ENCODE assay signal across 12 cellular contexts in genomic region chr16:73032548-73033270, GRCh38. TPM values are rescaled to one million over a fixed set of nuclear protein-coding genes. Genes with fewer than 3 reads are reported as not detected.
DNase-seq lines count a peak whose midpoint lies in the region; ATAC-seq, FAIRE-seq and TF ChIP-seq lines count a peak whose summit lies in the region.
"Had no signal": no experiment of that assay in that cellular context is flagged by ENCODE, and none has a peak within 500 bp of the region (broad histone marks: within the 10 kb centered on the region; RNA-seq: fewer than 3 reads in every experiment).

No MANE protein-coding gene starts in this region.

- H3K4me1 ChIP-seq in skeletal muscle satellite cell (ENCODE audit: control insufficient read depth, insufficient read depth, low read length), result peaks cover 52% of the 10 kb centered on the region
- H3K4me1 ChIP-seq in Peyer's patch, result peaks cover 0 to 5% (median 0%) of the 10 kb centered on the region in 4 donors

- no peaks in the 10 kb centered on the region for H3K36me3 Mint-ChIP-seq in activated naive CD8-positive, alpha-beta T cell treated with anti-CD3 and anti-CD28 coated beads, Interleukin-2, amount 50 U/mL, for 24 hours (ENCODE audit: low read depth)

- H3K9ac ChIP-seq in skeletal muscle satellite cell (ENCODE audit: low read depth, low read length), result no peak overlapping the region

- no peak for DNase-seq in GM18507 (ENCODE audit: extremely low spot score, insufficient read length, low read depth)
- DNase-seq in iPS DF 19.7 (ENCODE audit: low read depth, low spot score), result peak; percentile 88
- DNase-seq in stimulated activated CD4-positive, alpha-beta T cell treated with anti-CD3 and anti-CD28 coated beads, Interleukin-1b, Interleukin-23, amount 100 ng/mL, for 48 hours, result no peak
- DNase-seq in Peyer's patch, result no peak
- no peak for DNase-seq in NCI-H2171 (lab: John Stamatoyannopoulos, UW)
- no peak for DNase-seq in activated naive CD8-positive, alpha-beta T cell treated with anti-CD3 and anti-CD28 coated beads, Interleukin-2, amount 50 U/mL, for 24 hours
- DNase-seq: effector CD8-positive, alpha-beta T cell; stimulated activated naive CD8-positive, alpha-beta T cell treated with anti-CD3 and anti-CD28 coated beads, Interleukin-15, Interleukin-2, amounts not matched to agents 100 U/mL and 50 U/mL, for 24 hours; T-helper 9 cell had no signal

- no peak overlapping the region for H3K27ac Mint-ChIP-seq in activated naive CD8-positive, alpha-beta T cell treated with anti-CD3 and anti-CD28 coated beads, Interleukin-2, amount 50 U/mL, for 24 hours
- H3K27ac Mint-ChIP-seq: activated T-helper 17 cell treated with anti-CD3 and anti-CD28 coated beads, Interleukin-2, amount 50 U/mL, for 72 hours had no signal

- H3K36me3 ChIP-seq in skeletal muscle satellite cell (ENCODE audit: insufficient read depth, low read length), result no peaks in the 10 kb centered on the region
- no peaks in the 10 kb centered on the region for H3K36me3 ChIP-seq in Peyer's patch

- no peaks in the 10 kb centered on the region for H3K9me3 ChIP-seq in skeletal muscle satellite cell (replicated peaks; ENCODE audit: low read length)
- H3K9me3 ChIP-seq in Peyer's patch, result no peaks in the 10 kb centered on the region

- peaks cover 13% of the 10 kb centered on the region for H3K27me3 Mint-ChIP-seq in activated naive CD8-positive, alpha-beta T cell treated with anti-CD3 and anti-CD28 coated beads, Interleukin-2, amount 50 U/mL, for 24 hours

- peak overlapping the region; percentile 12 for H3K4me2 ChIP-seq in skeletal muscle satellite cell (ENCODE audit: low read length)

- peak overlapping the region in 1 of 4 donors; percentile 3 for H3K27ac ChIP-seq in Peyer's patch

- no peak for TF ChIP-seq POLR2A in Peyer's patch (IDR thresholded peaks at IDR 0.05)

- peaks cover 9% of the 10 kb centered on the region for H3K4me1 Mint-ChIP-seq in activated naive CD8-positive, alpha-beta T cell treated with anti-CD3 and anti-CD28 coated beads, Interleukin-2, amount 50 U/mL, for 24 hours
- H3K4me1 Mint-ChIP-seq: activated T-helper 17 cell treated with anti-CD3 and anti-CD28 coated beads, Interleukin-2, amount 50 U/mL, for 72 hours had no signal

- ATAC-seq in HG02870 (IDR thresholded peaks at IDR 0.05; ENCODE audit: unreplicated experiment), result peak; percentile 23
- ATAC-seq in activated naive CD8-positive, alpha-beta T cell treated with anti-CD3 and anti-CD28 coated beads, Interleukin-2, amount 50 U/mL, for 24 hours, result no peak
- ATAC-seq: activated T-helper 17 cell treated with anti-CD3 and anti-CD28 coated beads, Interleukin-2, amount 50 U/mL, for 72 hours; stimulated activated naive CD8-positive, alpha-beta T cell treated with anti-CD3 and anti-CD28 coated beads, Interleukin-15, Interleukin-2, amounts not matched to agents 100 U/mL and 50 U/mL, for 24 hours had no signal

- no peaks in the 10 kb centered on the region for H3K9me3 Mint-ChIP-seq in activated naive CD8-positive, alpha-beta T cell treated with anti-CD3 and anti-CD28 coated beads, Interleukin-2, amount 50 U/mL, for 24 hours
- H3K9me3 Mint-ChIP-seq: activated T-helper 17 cell treated with anti-CD3 and anti-CD28 coated beads, Interleukin-2, amount 50 U/mL, for 72 hours had no signal

- no peak for TF ChIP-seq CTCF in Peyer's patch (IDR thresholded peaks at IDR 0.05)

- no peak overlapping the region for H3K4me3 ChIP-seq in skeletal muscle satellite cell (ENCODE audit: low read length)
- no peak overlapping the region for H3K4me3 ChIP-seq in Peyer's patch

- no peaks in the 10 kb centered on the region for H3K27me3 ChIP-seq in skeletal muscle satellite cell (ENCODE audit: control insufficient read depth, insufficient read depth, low read length)
- H3K27me3 ChIP-seq in Peyer's patch, result no peaks in the 10 kb centered on the region

- H3K4me3 Mint-ChIP-seq in activated naive CD8-positive, alpha-beta T cell treated with anti-CD3 and anti-CD28 coated beads, Interleukin-2, amount 50 U/mL, for 24 hours, result no peak overlapping the region
- H3K4me3 Mint-ChIP-seq: activated T-helper 17 cell treated with anti-CD3 and anti-CD28 coated beads, Interleukin-2, amount 50 U/mL, for 72 hours had no signal

- FAIRE-seq in GM18507 (lab: Jason Lieb, UNC), result peak; percentile 75

RNA-seq across cellular contexts. Expression of gene ZFHX3, which starts 15.2 kb away (rescaled TPM):
- total RNA-seq in skeletal muscle satellite cell (2012; rRNA removed), result 5.1 and 8.3 TPM in 2 replicates
- 10 to 100 TPM in 3 of 4 donors, 1 to 10 TPM in 1; 6.3 to 39.6 (median 14.6) TPM for total RNA-seq in Peyer's patch
